ENCODE assay signal across 14 cellular contexts in the genomic region with DNA sequence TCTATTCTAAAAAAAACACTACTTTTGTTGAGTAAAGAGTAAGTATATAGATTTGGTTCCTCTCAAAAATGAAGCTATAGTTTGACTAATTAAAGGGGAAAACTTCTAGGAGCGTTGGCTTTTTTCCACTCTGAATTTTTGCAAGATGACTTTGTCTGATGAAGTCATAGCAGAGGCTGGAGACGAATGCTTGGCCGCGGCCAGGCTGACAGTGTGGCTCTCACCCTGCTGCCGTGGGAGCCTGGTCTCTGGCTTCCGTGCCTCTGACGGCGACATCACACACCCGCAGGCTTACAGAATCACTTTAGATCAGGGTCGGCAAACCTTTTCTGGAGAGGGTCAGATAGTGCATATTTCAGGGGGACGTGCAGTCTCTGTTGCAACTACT.
DNase-seq lines count a peak whose midpoint lies in the region; ATAC-seq, FAIRE-seq and TF ChIP-seq lines count a peak whose summit lies in the region.
"Had no signal": no experiment of that assay in that cellular context is flagged by ENCODE, and none has a peak within 500 bp of the region (broad histone marks: within the 10 kb centered on the region; RNA-seq: fewer than 3 reads in every experiment).

No MANE protein-coding gene starts in this region.

- no peak overlapping the region for H3K4me3 ChIP-seq in IMR-90 (ENCODE audit: insufficient read depth, low read depth, low read length)
- H3K4me3 ChIP-seq in esophagus squamous epithelium, result no peak overlapping the region
- H3K4me3 ChIP-seq in psoas muscle, result no peak overlapping the region
- no peak overlapping the region for H3K4me3 ChIP-seq in OCI-LY7 (ENCODE audit: low read depth, low read length, poor library complexity, severe bottlenecking)
- H3K4me3 ChIP-seq: colonic mucosa had no signal

- peak; percentile 85 for DNase-seq in AG08396 (ENCODE audit: low spot score)
- DNase-seq in IMR-90, result peak; percentile 53
- DNase-seq in esophagus squamous epithelium (lab: John Stamatoyannopoulos, UW), result no peak
- peak; percentile 32 to 60 for DNase-seq in psoas muscle
- DNase-seq in OCI-LY7 (ENCODE audit: low spot score), result no peak
- DNase-seq in mesenteric fat pad (ENCODE audit: low spot score), result no peak
- DNase-seq in HTR-8/SVneo (ENCODE audit: insufficient read length, low spot score), result no peak
- DNase-seq: activated naive CD4-positive, alpha-beta T cell treated with anti-CD3 and anti-CD28 coated beads for 36 hours; AML-193; colonic mucosa; natural killer cell; NCI-H69 had no signal

- H2AK5ac ChIP-seq in IMR-90 (ENCODE audit: low read depth, low read length), result no peak overlapping the region

- no TSS peak for BruUV-seq in IMR-90 (replicated peaks; lab: Mats Ljungman, UMichigan)
- BruUV-seq in OCI-LY7 (replicated peaks; lab: Mats Ljungman, UMichigan), result no TSS peak

- in situ Hi-C loops in IMR-90 (cut with MboI; ENCODE audit: low sequenced_read_pairs), result no loop called here

- H3K4ac ChIP-seq in IMR-90 (ENCODE audit: low read depth, low read length), result no peak overlapping the region

- H3K23ac ChIP-seq in IMR-90 (ENCODE audit: low read depth, low read length), result no peak overlapping the region

- H3K79me2 ChIP-seq in OCI-LY7 (ENCODE audit: insufficient read depth, low read depth, low read length), result no peaks in the 10 kb centered on the region

- no peak for TF ChIP-seq RAD21 in IMR-90 (IDR thresholded peaks at IDR 0.05; ENCODE audit: low read length)

- H3K9me1 ChIP-seq in IMR-90 (ENCODE audit: insufficient read depth, low read length), result no peaks in the 10 kb centered on the region

- H3K9ac ChIP-seq in IMR-90 (ENCODE audit: low read depth, low read length), result no peak overlapping the region

- no peaks in the 10 kb centered on the region for H3K9me2 ChIP-seq in OCI-LY7 (ENCODE audit: insufficient read depth, low read length)

- H3K14ac ChIP-seq in IMR-90 (replicated peaks; ENCODE audit: low read depth, low read length), result no peak overlapping the region

- TF ChIP-seq CTCF in IMR-90 (conservative IDR thresholded peaks at IDR 0.05; ENCODE audit: low read depth, low read length), result no peak
- no peak for TF ChIP-seq CTCF in esophagus squamous epithelium (IDR thresholded peaks at IDR 0.05)
- TF ChIP-seq CTCF in psoas muscle (IDR thresholded peaks at IDR 0.05), result no peak
- TF ChIP-seq CTCF in OCI-LY7 (conservative IDR thresholded peaks at IDR 0.05; ENCODE audit: low read length), result no peak

- H3K4me1 ChIP-seq in IMR-90 (ENCODE audit: control insufficient read depth, insufficient read depth, low read length) (no peaks in the 10 kb centered on the region), esophagus squamous epithelium (peaks cover 0 to 42% (median 2%) of the 10 kb centered on the region in 3 donors), psoas muscle (peaks cover 11% of the 10 kb centered on the region), OCI-LY7 (ENCODE audit: insufficient read depth, low read length, poor library complexity, severe bottlenecking) (peaks cover 16% of the 10 kb centered on the region)
- H3K4me1 ChIP-seq: colonic mucosa had no signal

- H4K5ac ChIP-seq in IMR-90 (ENCODE audit: low read depth, low read length), result no peak overlapping the region

- peak; percentile 59; the same call in 1 of the 2 replicates for ATAC-seq in IMR-90 (ENCODE audit: low read depth)
- ATAC-seq in psoas muscle, result no peak
- ATAC-seq in HG03097 (IDR thresholded peaks at IDR 0.05; ENCODE audit: low FRiP score, unreplicated experiment), result no peak
- ATAC-seq: HCT116, natural killer cell had no signal

- H4K20me1 ChIP-seq in IMR-90 (ENCODE audit: insufficient read depth, low read length), result no peaks in the 10 kb centered on the region
- H4K20me1 ChIP-seq in OCI-LY7 (ENCODE audit: insufficient read depth, low read length), result no peaks in the 10 kb centered on the region

- intact Hi-C loops in IMR-90 (cut with micrococcal nuclease) (no loop called here), esophagus squamous epithelium (cut with DNase I) (no loop called here), psoas muscle (cut with DNase I) (loop anchor here in 1 of 2 donors (10.0 kb wide), 1 partner anchor 154 kb away; no protein-coding TSS in a partner anchor), OCI-LY7 (cut with micrococcal nuclease; ENCODE audit: unreplicated experiment) (no loop called here)

- H3K79me1 ChIP-seq in IMR-90 (ENCODE audit: low read depth in 1 of 2, low read length in 2 of 2), result no peaks in the 10 kb centered on the region

- dilution Hi-C loops in IMR-90 (cut with HindIII; ENCODE audit: low sequenced_read_pairs, unreplicated experiment), result no loop called here

- H3K18ac ChIP-seq in IMR-90 (ENCODE audit: low read depth, low read length), result no peak overlapping the region

- H3K56ac ChIP-seq in IMR-90 (ENCODE audit: extremely low read depth, insufficient read depth, low read length), result no peak overlapping the region

- CTCF ChIA-PET in IMR-90 (lab: Yijun Ruan, JAX), result no interaction called here
- CTCF ChIA-PET in OCI-LY7 (lab: Charles Lee; ENCODE audit: unreplicated experiment), result no interaction called here

- H3K9me3 ChIP-seq in IMR-90 (ENCODE audit: control insufficient read depth, insufficient read depth, low read length), result peaks cover 9% of the 10 kb centered on the region; the same call in 1 of the 2 replicates
- no peaks in the 10 kb centered on the region for H3K9me3 ChIP-seq in esophagus squamous epithelium
- H3K9me3 ChIP-seq in psoas muscle, result no peaks in the 10 kb centered on the region
- H3K9me3 ChIP-seq in OCI-LY7 (ENCODE audit: low read length), result no peaks in the 10 kb centered on the region
- H3K9me3 ChIP-seq: colonic mucosa had no signal

- H4K91ac ChIP-seq in IMR-90 (ENCODE audit: insufficient read depth, low read depth, low read length), result no peak overlapping the region

- H2AFZ ChIP-seq in IMR-90 (replicated peaks; ENCODE audit: low read length, poor library complexity) (no peak overlapping the region), OCI-LY7 (ENCODE audit: low read length) (no peak overlapping the region)

- no peak overlapping the region for H3K4me2 ChIP-seq in IMR-90 (ENCODE audit: low read depth, low read length)
- no peak overlapping the region for H3K4me2 ChIP-seq in OCI-LY7 (ENCODE audit: low read length)

- WGBS in IMR-90 (ENCODE audit: extremely low coverage in 2 of 2, insufficient read length in 1 of 2), 2 experiments, result 0% methylated on average over 3 of the region's 11 CpGs; no CpG with 5 or more reads in 1 of the 2 experiments
- 50 to 58% methylated on average over 11 of the region's 11 CpGs for WGBS in esophagus squamous epithelium, 2 donors
- WGBS in psoas muscle, 3 donors, result 34 to 49% (median 35%) methylated on average over 11 of the region's 11 CpGs

- no peak overlapping the region for H2BK15ac ChIP-seq in IMR-90 (ENCODE audit: low read depth, low read length)

- no peak for FAIRE-seq in HTR-8/SVneo (lab: Jason Lieb, UNC)

- TF ChIP-seq POLR2A in IMR-90 (IDR thresholded peaks at IDR 0.05; ENCODE audit: low read depth, low read length) (no peak), esophagus squamous epithelium (IDR thresholded peaks at IDR 0.05) (no peak)

- no peak overlapping the region for H2AK9ac ChIP-seq in IMR-90 (replicated peaks; ENCODE audit: low read depth, low read length, poor library complexity)

- no peak overlapping the region for H2BK120ac ChIP-seq in IMR-90 (ENCODE audit: low read depth, low read length)

- H3K27ac ChIP-seq in IMR-90 (ENCODE audit: insufficient read depth, low read length), result no peak overlapping the region
- H3K27ac ChIP-seq in esophagus squamous epithelium, result peak overlapping the region in 3 of 4 donors; percentile 64 to 70 (median 66)
- H3K27ac ChIP-seq in psoas muscle, result no peak overlapping the region
- H3K27ac ChIP-seq in OCI-LY7 (ENCODE audit: low read depth, low read length, poor library complexity, severe bottlenecking), result no peak overlapping the region
- H3K27ac ChIP-seq: colonic mucosa had no signal

- H3K27me3 ChIP-seq in IMR-90 (ENCODE audit: control insufficient read depth, insufficient read depth, low read length) (no peaks in the 10 kb centered on the region), esophagus squamous epithelium (peaks cover 0 to 47% (median 0%) of the 10 kb centered on the region in 4 donors), psoas muscle (ENCODE audit: insufficient read depth in 3 of 3, low read length in 2 of 3) (peaks cover 0 to 58% (median 2%) of the 10 kb centered on the region in 3 donors)
- H3K27me3 ChIP-seq: colonic mucosa had no signal

- H2BK5ac ChIP-seq in IMR-90 (ENCODE audit: low read depth, low read length, poor library complexity, severe bottlenecking), result no peak overlapping the region

- H3K36me3 ChIP-seq in IMR-90 (ENCODE audit: control insufficient read depth, insufficient read depth, low read length), result no peaks in the 10 kb centered on the region
- H3K36me3 ChIP-seq in esophagus squamous epithelium, result no peaks in the 10 kb centered on the region
- no peaks in the 10 kb centered on the region for H3K36me3 ChIP-seq in psoas muscle (ENCODE audit: insufficient read depth in 1 of 2, low read depth in 1 of 2)
- H3K36me3 ChIP-seq in OCI-LY7 (ENCODE audit: insufficient read depth, low read length), result no peaks in the 10 kb centered on the region
- H3K36me3 ChIP-seq: colonic mucosa had no signal

- H4K8ac ChIP-seq in IMR-90 (ENCODE audit: low read depth in 2 of 2, low read length in 2 of 2), result no peak overlapping the region

- POLR2A ChIA-PET in IMR-90 (lab: Charles Lee; ENCODE audit: unreplicated experiment), result no interaction called here
- POLR2A ChIA-PET in OCI-LY7 (lab: Charles Lee), result no interaction called here

- H2BK20ac ChIP-seq in IMR-90 (ENCODE audit: low read depth, low read length), result no peak overlapping the region

TF ChIP-seq in IMR-90, 13 proteins besides CTCF, POLR2A, EP300 and RAD21:
- no peak for TF ChIP-seq NFE2L2 (IDR thresholded peaks at IDR 0.05; ENCODE audit: low read depth, low read length)
- no peak for TF ChIP-seq CHD1 (IDR thresholded peaks at IDR 0.05; ENCODE audit: low read depth, low read length)
- no peak for TF ChIP-seq MAZ (IDR thresholded peaks at IDR 0.05; ENCODE audit: borderline replicate concordance, low read depth, low read length)
- TF ChIP-seq RCOR1 (IDR thresholded peaks at IDR 0.05; ENCODE audit: insufficient replicate concordance, low read length), result no peak
- no peak for TF ChIP-seq FOS (IDR thresholded peaks at IDR 0.05; ENCODE audit: low read depth, low read length)
- TF ChIP-seq, protein P1, sequence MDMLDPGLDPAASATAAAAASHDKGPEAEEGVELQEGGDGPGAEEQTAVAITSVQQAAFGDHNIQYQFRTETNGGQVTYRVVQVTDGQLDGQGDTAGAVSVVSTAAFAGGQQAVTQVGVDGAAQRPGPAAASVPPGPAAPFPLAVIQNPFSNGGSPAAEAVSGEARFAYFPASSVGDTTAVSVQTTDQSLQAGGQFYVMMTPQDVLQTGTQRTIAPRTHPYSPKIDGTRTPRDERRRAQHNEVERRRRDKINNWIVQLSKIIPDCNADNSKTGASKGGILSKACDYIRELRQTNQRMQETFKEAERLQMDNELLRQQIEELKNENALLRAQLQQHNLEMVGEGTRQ (IDR thresholded peaks at IDR 0.05; ENCODE audit: low read depth, low read length), result no peak
- TF ChIP-seq SMC3 (IDR thresholded peaks at IDR 0.05; ENCODE audit: low read depth, low read length), result no peak
- TF ChIP-seq MXI1 (IDR thresholded peaks at IDR 0.05; ENCODE audit: borderline replicate concordance, low read depth, low read length), result no peak
- no peak for TF ChIP-seq RFX5 (IDR thresholded peaks at IDR 0.05; ENCODE audit: low read depth, low read length)

Comparison
In these comparisons a context has a peak if more than half of its experiments do, and no peak if none do; other contexts are left out.
1. DNase-seq: peak in AG08396 (single experiment), IMR-90 (single experiment) and psoas muscle (2 of 2); none in esophagus squamous epithelium (single experiment), OCI-LY7 (single experiment), mesenteric fat pad (single experiment) and HTR-8/SVneo (single experiment).
2. H3K27ac ChIP-seq: peak in esophagus squamous epithelium (3 of 4); none in IMR-90 (single experiment), psoas muscle (single experiment) and OCI-LY7 (single experiment).